Comparison of ENCODE assay signal across 20 cellular contexts in the genomic region with DNA sequence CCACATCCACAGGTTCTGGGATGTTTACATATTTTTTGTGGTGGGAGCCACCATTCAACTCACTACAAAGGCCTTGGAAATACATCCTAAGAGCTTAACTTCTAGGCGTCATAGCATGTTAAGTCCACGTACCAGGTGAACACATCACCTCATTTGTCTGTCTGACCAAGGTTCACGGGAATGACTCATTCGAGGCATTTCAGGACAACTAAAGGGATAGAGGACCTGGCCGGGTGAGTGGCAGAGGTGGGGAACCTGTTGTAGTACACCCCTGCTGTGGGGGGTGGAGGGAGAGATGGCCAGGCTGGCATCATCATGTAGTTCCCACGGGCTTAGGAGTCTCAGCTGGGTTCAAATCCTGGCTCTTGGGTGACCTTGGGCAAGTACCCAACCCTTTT. TPM values are rescaled to one million over a fixed set of nuclear protein-coding genes. Genes with fewer than 3 reads are reported as not detected.
DNase-seq lines count a peak whose midpoint lies in the region; ATAC-seq, FAIRE-seq and TF ChIP-seq lines count a peak whose summit lies in the region.
"Had no signal": no experiment of that assay in that cellular context is flagged by ENCODE, and none has a peak within 500 bp of the region (broad histone marks: within the 10 kb centered on the region; RNA-seq: fewer than 3 reads in every experiment).

No MANE protein-coding gene starts in this region.

- ATAC-seq in A549 (no peak), HG02759 (IDR thresholded peaks at IDR 0.05; ENCODE audit: unreplicated experiment) (no peak)

- peaks cover 67% of the 10 kb centered on the region for H3K4me1 Mint-ChIP-seq in dendritic cell treated with granulocyte-macrophage colony-stimulating factor and Interleukin-4, amounts not matched to agents 40 ng/mL and 50 ng/mL, for 4 days (ENCODE audit: low read depth)

- H3K9me3 Mint-ChIP-seq in dendritic cell treated with granulocyte-macrophage colony-stimulating factor and Interleukin-4, amounts not matched to agents 40 ng/mL and 50 ng/mL, for 4 days, result no peaks in the 10 kb centered on the region
- H3K9me3 Mint-ChIP-seq: activated naive CD8-positive, alpha-beta T cell treated with anti-CD3 and anti-CD28 coated beads for 36 hours; nephron had no signal

- 58% methylated on average over 6 of the region's 6 CpGs for WGBS in A549 (ENCODE audit: missing lambda C conversion rate)
- WGBS in neuronal stem cell (ENCODE audit: extremely low coverage in 2 of 2, insufficient read length in 2 of 2, insufficient replicate concordance in 1 of 2), 2 donors, result no CpG with 5 or more reads among the region's 6 CpGs

- no peak overlapping the region for H3K23ac ChIP-seq in neuronal stem cell (ENCODE audit: low read depth, low read length, poor library complexity)

- no peak overlapping the region for H3K4ac ChIP-seq in neuronal stem cell (ENCODE audit: low read length)

- no peak overlapping the region for H3K4me3 Mint-ChIP-seq in dendritic cell treated with granulocyte-macrophage colony-stimulating factor and Interleukin-4, amounts not matched to agents 40 ng/mL and 50 ng/mL, for 4 days
- H3K4me3 Mint-ChIP-seq: activated naive CD8-positive, alpha-beta T cell treated with anti-CD3 and anti-CD28 coated beads for 36 hours; nephron had no signal

- peaks cover 44% of the 10 kb centered on the region for H3K79me2 ChIP-seq in PC-9 (ENCODE audit: low read depth)

- TF ChIP-seq CTCF in A549 (IDR thresholded peaks at IDR 0.05), result no peak
- TF ChIP-seq CTCF in PC-9 (conservative IDR thresholded peaks at IDR 0.05), result no peak
- TF ChIP-seq CTCF in GM10248 (IDR thresholded peaks at IDR 0.05; ENCODE audit: control extremely low read depth, extremely low read depth, low read depth, missing control alignments), result no peak

- H2BK120ac ChIP-seq in neuronal stem cell (ENCODE audit: low read depth, low read length), result no peak overlapping the region

- no peaks in the 10 kb centered on the region for H4K20me1 ChIP-seq in PC-9 (ENCODE audit: insufficient read depth)

- no peak overlapping the region for H2AK5ac ChIP-seq in neuronal stem cell (ENCODE audit: low read depth, low read length)

- peaks cover 40% of the 10 kb centered on the region for H3K4me1 ChIP-seq in A549
- peaks cover 57% of the 10 kb centered on the region for H3K4me1 ChIP-seq in PC-9 (replicated peaks; ENCODE audit: insufficient read depth)
- H3K4me1 ChIP-seq in neuronal stem cell (ENCODE audit: control insufficient read depth in 2 of 2, insufficient read depth in 1 of 2, low read depth in 1 of 2, low read length in 2 of 2), result peaks cover 0 to 4% of the 10 kb centered on the region in 2 donors

- peak overlapping the region; percentile 89 for H3K27ac Mint-ChIP-seq in dendritic cell treated with granulocyte-macrophage colony-stimulating factor and Interleukin-4, amounts not matched to agents 40 ng/mL and 50 ng/mL, for 4 days
- H3K27ac Mint-ChIP-seq: activated naive CD8-positive, alpha-beta T cell treated with anti-CD3 and anti-CD28 coated beads for 36 hours had no signal

- H3K18ac ChIP-seq in neuronal stem cell (ENCODE audit: low read length), result no peak overlapping the region

- POLR2A ChIA-PET in A549 (lab: Yijun Ruan, JAX), result no interaction called here
- POLR2A ChIA-PET in PC-9 (lab: Charles Lee; ENCODE audit: unreplicated experiment), result interaction anchor here (1.1 kb wide), 1 partner anchor 12 kb away, joined by 3 read pairs; no protein-coding TSS in a partner anchor
- POLR2A ChIA-PET in GM10248 (lab: Yijun Ruan, JAX), result no interaction called here

- no peak for TF ChIP-seq RAD21 in A549 (conservative IDR thresholded peaks at IDR 0.05 in 1 of 2, IDR thresholded peaks at IDR 0.05 in 1 of 2)

- CTCF ChIA-PET in A549 (lab: Yijun Ruan, JAX), result interaction anchor here (0.7 to 3.1 kb wide), 9 partner anchors 10 to 224 kb away, joined by 3 to 16 read pairs (median 5); no protein-coding TSS in a partner anchor
- CTCF ChIA-PET in PC-9 (lab: Charles Lee), result no interaction called here
- CTCF ChIA-PET in GM10248 (lab: Yijun Ruan, JAX), result no interaction called here

- H3K79me1 ChIP-seq in neuronal stem cell (ENCODE audit: low read depth, low read length), result peaks cover 16% of the 10 kb centered on the region

- no peak for TF ChIP-seq EP300 in A549 (IDR thresholded peaks at IDR 0.05)

- H2BK5ac ChIP-seq in neuronal stem cell (ENCODE audit: low read length), result no peak overlapping the region

- H3K36me3 Mint-ChIP-seq in dendritic cell treated with granulocyte-macrophage colony-stimulating factor and Interleukin-4, amounts not matched to agents 40 ng/mL and 50 ng/mL, for 4 days (ENCODE audit: low read depth), result peaks cover 24% of the 10 kb centered on the region

- H2BK15ac ChIP-seq in neuronal stem cell (ENCODE audit: low read length), result no peak overlapping the region

- H3K4me3 ChIP-seq in A549 (no peak overlapping the region), PC-9 (no peak overlapping the region), neuronal stem cell (ENCODE audit: low read length in 2 of 2) (no peak overlapping the region)
- H3K4me3 ChIP-seq: esophagus muscularis mucosa had no signal

- peaks cover 56% of the 10 kb centered on the region for H3F3A ChIP-seq in PC-9 (ENCODE audit: insufficient read depth, low read depth)

- H3K4me2 ChIP-seq in A549 (0 out of 3 replicates have a peak overlapping the region, but pooled peaks have one; percentile 3), PC-9 (peak overlapping the region; percentile 84), neuronal stem cell (ENCODE audit: insufficient read depth, low read length, poor library complexity, severe bottlenecking) (no peak overlapping the region)
- H3K4me2 ChIP-seq: KMS-11 had no signal

- FAIRE-seq in A549 (lab: Jason Lieb, UNC), result no peak
- FAIRE-seq: GM19239 had no signal

- H3K27me3 Mint-ChIP-seq in dendritic cell treated with granulocyte-macrophage colony-stimulating factor and Interleukin-4, amounts not matched to agents 40 ng/mL and 50 ng/mL, for 4 days, result no peaks in the 10 kb centered on the region
- H3K27me3 Mint-ChIP-seq: activated naive CD8-positive, alpha-beta T cell treated with anti-CD3 and anti-CD28 coated beads for 36 hours had no signal

- H2AFZ ChIP-seq in PC-9, result no peak overlapping the region
- no peak overlapping the region for H2AFZ ChIP-seq in neuronal stem cell (ENCODE audit: low read length)

- no peak overlapping the region for H3K14ac ChIP-seq in neuronal stem cell (ENCODE audit: low read length)

- H4K8ac ChIP-seq in neuronal stem cell (ENCODE audit: low read depth, low read length), result no peak overlapping the region

- H3K27me3 ChIP-seq in PC-9 (ENCODE audit: insufficient read depth, low read depth) (no peaks in the 10 kb centered on the region), neuronal stem cell (ENCODE audit: control insufficient read depth in 3 of 3, insufficient read depth in 3 of 3, low read depth in 1 of 3, low read length in 3 of 3) (no peaks in the 10 kb centered on the region)
- H3K27me3 ChIP-seq: esophagus muscularis mucosa had no signal

- H3K36me3 ChIP-seq in PC-9 (ENCODE audit: low read depth) (no peaks in the 10 kb centered on the region), neuronal stem cell (replicated peaks in 1 of 2; ENCODE audit: control insufficient read depth in 2 of 2, insufficient read depth in 2 of 2, low read length in 2 of 2) (peaks cover 0 to 3% of the 10 kb centered on the region in 2 donors)
- H3K36me3 ChIP-seq: esophagus muscularis mucosa had no signal

- no peak for TF ChIP-seq POLR2A in A549 (IDR thresholded peaks at IDR 0.05; ENCODE audit: low read length)

- DNase-seq in A549 (ENCODE audit: low read depth in 1 of 2, low spot score in 1 of 2), result peak in 1 of 2 experiments; percentile 43
- peak; percentile 63 to 95 for DNase-seq in PC-9
- DNase-seq in mucosa of gallbladder (ENCODE audit: low spot score), result peak; percentile 61
- no peak for DNase-seq in neuronal stem cell (ENCODE audit: low spot score)
- DNase-seq in GM10248 (ENCODE audit: extremely low spot score), result no peak
- no peak for DNase-seq in activated T-cell treated with anti-CD3 and anti-CD28 coated beads, Interleukin-2, amount 50 U/mL, for 1 hour
- DNase-seq: activated CD4-positive, CD25-positive, alpha-beta regulatory T cell; activated CD8-positive, alpha-beta memory T cell treated with anti-CD3 and anti-CD28 coated beads, Interleukin-2, amount 50 U/mL, for 4 hours; activated naive CD8-positive, alpha-beta T cell treated with anti-CD3 and anti-CD28 coated beads for 36 hours; GF-D8; NCI-H446; stimulated activated naive CD4-positive, alpha-beta T cell treated with Interleukin-2 at 50 U/mL for 16 hours; T-helper 1 cell had no signal

- intact Hi-C loops in PC-9 (cut with micrococcal nuclease; ENCODE audit: unreplicated experiment), result no loop called here
- intact Hi-C loops in dendritic cell treated with granulocyte-macrophage colony-stimulating factor and Interleukin-4, amounts not matched to agents 40 ng/mL and 50 ng/mL, for 4 days (cut with micrococcal nuclease), result loop anchor here (5.0 to 10.0 kb wide), 2 partner anchors 58 to 146 kb away; a partner anchor contains a TSS

- H4K91ac ChIP-seq in neuronal stem cell (ENCODE audit: low read depth, low read length, poor library complexity), result no peak overlapping the region

- no peaks in the 10 kb centered on the region for H3K9me2 ChIP-seq in PC-9 (ENCODE audit: insufficient read depth)

- H2BK12ac ChIP-seq in neuronal stem cell (ENCODE audit: low read length), result no peak overlapping the region

- no TSS peak for BruUV-seq in PC-9 (replicated peaks; lab: Mats Ljungman, UMichigan)

- no peaks in the 10 kb centered on the region for H3K9me3 ChIP-seq in A549
- H3K9me3 ChIP-seq in PC-9 (ENCODE audit: insufficient read depth, low read depth), result no peaks in the 10 kb centered on the region
- no peaks in the 10 kb centered on the region for H3K9me3 ChIP-seq in neuronal stem cell (replicated peaks in 1 of 2; ENCODE audit: control insufficient read depth in 2 of 2, insufficient read depth in 1 of 2, low read depth in 1 of 2, low read length in 2 of 2)
- H3K9me3 ChIP-seq: esophagus muscularis mucosa had no signal

- H3K9ac ChIP-seq in neuronal stem cell (ENCODE audit: low read depth, low read length, poor library complexity), result no peak overlapping the region
- H3K9ac ChIP-seq: KMS-11 had no signal

- H3K27ac ChIP-seq in A549, result peak overlapping the region in 1 of 2 experiments; percentile 14; a peak in 1 of 6 replicates
- H3K27ac ChIP-seq in PC-9, result peak overlapping the region; percentile 99
- no peak overlapping the region for H3K27ac ChIP-seq in neuronal stem cell (replicated peaks; ENCODE audit: low read length)
- H3K27ac ChIP-seq: KMS-11 had no signal

RNA-seq across cellular contexts. Expression of a gene that starts 51.5 kb away (rescaled TPM):
- polyA plus RNA-seq in A549 (2011; rRNA removed) (0.83 and 1.1 TPM in 2 replicates), A549 (2017; fragmentation: RNase III; extraction: RNeasy Plus Mini Kit Qiagen cat#74134 plus additional on column Dnase treatment) (12.4 to 14.6 TPM (median 12.4 TPM) in 3 replicates)
- 2.2 and 3.6 TPM in 2 replicates for polyA plus RNA-seq in A549 (2012; cell fraction: cytosol; rRNA removed)
- 13.2 and 16.4 TPM in 2 replicates for polyA plus RNA-seq in A549 (2012; cell fraction: nucleus; rRNA removed)
- polyA minus RNA-seq in A549 (2011; rRNA and poly(A)+ RNA removed), result 5.8 and 9.0 TPM in 2 replicates
- total RNA-seq in PC-9 (2021) (9.6 and 14.4 TPM in 2 replicates), mucosa of gallbladder (20.9 TPM)
- 11.8 TPM for polyA plus RNA-seq in neuronal stem cell (2013, experiment 1 of 2)
- polyA plus RNA-seq in neuronal stem cell (2013, experiment 2 of 2), result 11.4 TPM

RNA-seq across cellular contexts. Expression of a gene that starts 52.8 kb away (rescaled TPM):
- polyA plus RNA-seq in A549 (2011; rRNA removed) (32.3 and 36.9 TPM in 2 replicates), A549 (2017; fragmentation: RNase III; extraction: RNeasy Plus Mini Kit Qiagen cat#74134 plus additional on column Dnase treatment) (93.8 to 112 TPM (median 105 TPM) in 3 replicates)
- 44.9 and 64.2 TPM in 2 replicates for polyA plus RNA-seq in A549 (2012; cell fraction: cytosol; rRNA removed)
- 81.9 and 84.0 TPM in 2 replicates for polyA plus RNA-seq in A549 (2012; cell fraction: nucleus; rRNA removed)
- 31.1 and 39.1 TPM in 2 replicates for polyA minus RNA-seq in A549 (2011; rRNA and poly(A)+ RNA removed)
- total RNA-seq in PC-9 (2021) (25.6 and 36.6 TPM in 2 replicates), mucosa of gallbladder (81.2 TPM)
- polyA plus RNA-seq in neuronal stem cell (2013, experiment 1 of 2), result 2.5 TPM
- polyA plus RNA-seq in neuronal stem cell (2013, experiment 2 of 2), result 2.3 TPM
- total RNA-seq: OCI-LY7 had no signal

Comparison
In these comparisons a context has a peak if more than half of its experiments do, and no peak if none do; other contexts are left out.
1. DNase-seq: peak in PC-9 (2 of 2) and mucosa of gallbladder (single experiment); none in neuronal stem cell (single experiment), GM10248 (single experiment) and activated T-cell treated with anti-CD3 and anti-CD28 coated beads, Interleukin-2, amount 50 U/mL, for 1 hour (single experiment).